8 cellular contexts compared by ENCODE assay signal in genomic region chr19:56080669-56081401, GRCh38. TPM values are rescaled to one million over a fixed set of nuclear protein-coding genes. Genes with fewer than 3 reads are reported as not detected.
DNase-seq lines count a peak whose midpoint lies in the region; ATAC-seq, FAIRE-seq and TF ChIP-seq lines count a peak whose summit lies in the region.

No MANE protein-coding gene starts in this region.

- H3K4me1 ChIP-seq in kidney (ENCODE audit: control insufficient read depth in 1 of 2, insufficient read depth in 1 of 2, low read depth in 1 of 2, low read length in 2 of 2) = peaks cover 0 to 8% of the 10 kb centered on the region in 2 donors

- peak overlapping the region in 1 of 2 donors; percentile 29 for H3K9ac ChIP-seq in kidney (ENCODE audit: low read length in 2 of 2)

- FAIRE-seq in bronchial epithelial cell (lab: Jason Lieb, UNC) = no peak
- FAIRE-seq in kidney (lab: Jason Lieb, UNC) = no peak

- H3K27me3 ChIP-seq in WERI-Rb-1 (ENCODE audit: insufficient read depth, low read depth, severe bottlenecking) = no peaks in the 10 kb centered on the region
- H3K27me3 ChIP-seq in bronchial epithelial cell (ENCODE audit: control insufficient read depth, insufficient read depth, low read length) = peaks cover 2% of the 10 kb centered on the region

- intact Hi-C loops in kidney (cut with DNase I) = no loop called here

- no peaks in the 10 kb centered on the region for H3K9me3 ChIP-seq in WERI-Rb-1 (ENCODE audit: severe bottlenecking)
- no peaks in the 10 kb centered on the region for H3K9me3 ChIP-seq in kidney (ENCODE audit: control insufficient read depth in 1 of 2, low read length in 2 of 2)

- TF ChIP-seq CTCF in WERI-Rb-1 (IDR thresholded peaks at IDR 0.05; ENCODE audit: low read depth, low read length) (peak; percentile 70), bronchial epithelial cell (IDR thresholded peaks at IDR 0.05; ENCODE audit: insufficient read depth, low read length, severe bottlenecking) (peak; percentile 65), kidney (IDR thresholded peaks at IDR 0.05; ENCODE audit: borderline replicate concordance, extremely low read depth, insufficient read depth) (peak; percentile 43)

- DNase-seq in GDM1 (lab: John Stamatoyannopoulos, UW) = peak; percentile 51
- peak; percentile 35 for DNase-seq in NCI-H146 treated with DMSO at 0.1 percent for 48 hours (lab: John Stamatoyannopoulos, UW; ENCODE audit: unreplicated experiment)
- DNase-seq in WERI-Rb-1 = peak; percentile 90
- peak; percentile 40 for DNase-seq in bronchial epithelial cell (ENCODE audit: low read depth)
- DNase-seq in kidney = no peak
- peak; percentile 53 to 72 (median 60) for DNase-seq in stimulated activated CD4-positive, alpha-beta T cell treated with anti-CD3 and anti-CD28 coated beads, Interleukin-12 subunit alpha, Interleukin-12 subunit beta, amount 100 ng/mL, for 48 hours (ENCODE audit: low read depth in 2 of 3, low spot score in 1 of 3)
- no peak for DNase-seq in DMS114 treated with DMSO at 0.1 percent for 48 hours (lab: John Stamatoyannopoulos, UW; ENCODE audit: unreplicated experiment)

- H3K4me3 ChIP-seq in WERI-Rb-1 (ENCODE audit: low read depth, low read length) (peak overlapping the region; percentile 48), bronchial epithelial cell (ENCODE audit: low read depth, low read length) (peak overlapping the region; percentile 16), kidney (ENCODE audit: low read length in 2 of 2) (peak overlapping the region; percentile 39 to 61)

- peak; percentile 70 for ATAC-seq in HG02610 (IDR thresholded peaks at IDR 0.05; ENCODE audit: unreplicated experiment)

- H3K36me3 ChIP-seq in WERI-Rb-1 = peaks cover 5% of the 10 kb centered on the region
- H3K36me3 ChIP-seq in bronchial epithelial cell (ENCODE audit: control insufficient read depth, insufficient read depth, low read length) = peaks cover 2% of the 10 kb centered on the region
- H3K36me3 ChIP-seq in kidney (ENCODE audit: control insufficient read depth in 1 of 2, insufficient read depth in 2 of 2, low read length in 2 of 2) = no peaks in the 10 kb centered on the region

- peak overlapping the region; percentile 41; the same call in 1 of the 2 replicates for H3K27ac ChIP-seq in WERI-Rb-1
- H3K27ac ChIP-seq in kidney (ENCODE audit: low read depth in 2 of 2, low read length in 2 of 2) = no peak overlapping the region

RNA-seq across cellular contexts. Expression of gene ZNF787, which starts 40.3 kb away (rescaled TPM):
- 32.6 and 43.0 TPM in 2 replicates for total RNA-seq in bronchial epithelial cell
- 31.9 TPM for total RNA-seq in kidney
- 23.0 TPM for polyA plus RNA-seq in kidney (ENCODE audit: insufficient read depth, low read depth, low replicate concordance)

Comparison
In these comparisons a context has a peak if more than half of its experiments do, and no peak if none do; other contexts are left out.
1. DNase-seq: peak in GDM1 (single experiment), NCI-H146 treated with DMSO at 0.1 percent for 48 hours (single experiment), WERI-Rb-1 (single experiment), bronchial epithelial cell (single experiment) and stimulated activated CD4-positive, alpha-beta T cell treated with anti-CD3 and anti-CD28 coated beads, Interleukin-12 subunit alpha, Interleukin-12 subunit beta, amount 100 ng/mL, for 48 hours (3 of 3); none in kidney (single experiment) and DMS114 treated with DMSO at 0.1 percent for 48 hours (single experiment).
2. Peak in every context shown above with its lines, with median percentiles within 50 percentile points of each other: H3K4me3 ChIP-seq and CTCF ChIP-seq.